Comparison of ENCODE assay signal across 18 cellular contexts in the genomic region with DNA sequence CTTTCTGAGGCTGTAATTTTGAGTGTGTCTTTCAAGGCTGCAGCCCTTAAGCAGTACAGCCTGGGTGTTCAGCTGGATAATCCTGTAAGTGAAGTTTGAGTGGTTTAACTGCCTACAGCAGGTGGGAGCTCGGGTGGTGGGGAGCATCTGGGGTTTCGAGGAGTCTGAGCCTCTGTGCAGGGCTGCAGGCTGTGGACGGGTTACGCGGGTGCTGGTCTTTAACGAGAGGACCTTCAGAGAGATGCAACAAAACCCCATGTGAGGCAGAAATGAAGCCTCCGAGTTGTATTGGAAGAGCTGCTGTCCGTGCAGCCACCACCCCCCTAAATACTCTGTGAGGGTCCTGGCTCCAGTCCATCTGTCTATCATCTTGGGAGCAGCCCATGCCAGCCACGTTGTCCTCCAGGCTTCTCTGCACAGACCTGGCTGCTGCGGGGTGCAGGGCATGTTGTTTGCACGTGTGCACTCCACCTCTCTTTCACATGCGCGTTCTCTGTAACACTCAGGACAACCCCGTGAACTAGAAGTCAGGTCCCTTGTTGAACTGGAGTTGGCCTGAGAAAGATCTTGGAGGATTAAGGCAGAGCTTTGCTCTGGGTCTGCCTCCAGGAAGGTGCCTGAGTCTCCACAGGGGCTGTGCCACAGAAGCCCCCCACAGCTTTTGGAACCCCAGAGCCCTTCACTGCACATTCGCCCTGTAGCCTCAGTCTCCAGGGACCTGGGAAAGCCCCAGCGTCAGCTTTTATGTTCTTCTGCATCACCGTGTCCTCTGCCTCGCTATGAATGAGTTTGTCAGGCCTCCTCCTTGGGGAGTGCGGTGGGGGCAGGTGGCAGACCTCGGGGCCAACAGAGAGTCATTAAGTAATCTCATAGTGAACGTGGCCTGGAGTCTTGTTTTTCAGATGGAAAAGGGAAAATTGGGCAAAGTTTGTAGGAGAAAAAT. TPM values are rescaled to one million over a fixed set of nuclear protein-coding genes. Genes with fewer than 3 reads are reported as not detected.
DNase-seq lines count a peak whose midpoint lies in the region; ATAC-seq and TF ChIP-seq lines count a peak whose summit lies in the region.
"Had no signal": no experiment of that assay in that cellular context is flagged by ENCODE, and none has a peak within 500 bp of the region (broad histone marks: within the 10 kb centered on the region; RNA-seq: fewer than 3 reads in every experiment).

No MANE protein-coding gene starts in this region.

- H2AFZ ChIP-seq in mammary epithelial cell (ENCODE audit: low read depth, low read length) = no peak overlapping the region

- H3K4me2 ChIP-seq in mammary epithelial cell (ENCODE audit: insufficient read depth, low read depth, low read length) = no peak overlapping the region

- no peak overlapping the region for H3K4me3 ChIP-seq in Panc1 (ENCODE audit: low read depth in 2 of 2, low read length in 2 of 2)
- H3K4me3 ChIP-seq in mammary epithelial cell (replicated peaks in 1 of 3; ENCODE audit: insufficient read depth in 1 of 3, low read depth in 2 of 3, low read length in 3 of 3) = no peak overlapping the region
- H3K4me3 ChIP-seq: coronary artery, heart right ventricle had no signal

- no peaks in the 10 kb centered on the region for H3K27me3 ChIP-seq in Panc1 (ENCODE audit: control insufficient read depth, insufficient read depth, low read length)
- H3K27me3 ChIP-seq in mammary epithelial cell (ENCODE audit: insufficient read depth, low read length) = no peaks in the 10 kb centered on the region
- H3K27me3 ChIP-seq: heart right ventricle had no signal

- H4K20me1 ChIP-seq in mammary epithelial cell (ENCODE audit: insufficient read depth, low read length) = no peaks in the 10 kb centered on the region

- H3K9me3 ChIP-seq in Panc1 (ENCODE audit: control insufficient read depth, insufficient read depth, low read depth, low read length) (no peaks in the 10 kb centered on the region), mammary epithelial cell (replicated peaks; ENCODE audit: insufficient read depth, low read length) (no peaks in the 10 kb centered on the region)

- no peaks in the 10 kb centered on the region for H3K27me3 Mint-ChIP-seq in IgD-negative memory B cell
- peaks cover 3% of the 10 kb centered on the region for H3K27me3 Mint-ChIP-seq in neural crest cell (ENCODE audit: low read depth)
- H3K27me3 Mint-ChIP-seq: T-cell had no signal

- ATAC-seq in Panc1 (no peak), GM19452 (IDR thresholded peaks at IDR 0.05; ENCODE audit: unreplicated experiment) (no peak)
- ATAC-seq: esophagus mucosa, heart right ventricle, PC-3, T-cell had no signal

- dilution Hi-C loops in mammary epithelial cell (cut with HindIII; ENCODE audit: low sequenced_read_pairs) = no loop called here

- CTCF ChIA-PET in Panc1 (lab: Charles Lee) = interaction anchor here (0.6 kb wide), 1 partner anchor 100 kb away, joined by 4 read pairs; no protein-coding TSS in a partner anchor
- CTCF ChIA-PET in mammary epithelial cell (lab: Charles Lee; ENCODE audit: low non-redundant PET) = no interaction called here

- DNase-seq in NCI-H1417 (lab: John Stamatoyannopoulos, UW) (peak; percentile 40 to 49 (median 44)), NCI-H1417 treated with DMSO at 0.1 percent for 48 hours (lab: John Stamatoyannopoulos, UW) (no peak), Panc1 (ENCODE audit: low read depth, low spot score) (no peak), neural crest cell (ENCODE audit: low read depth, low spot score) (no peak), mammary epithelial cell (no peak), midbrain (lab: John Stamatoyannopoulos, UW) (no peak)
- DNase-seq: activated CD4-positive, alpha-beta T cell treated with anti-CD3 and anti-CD28 coated beads for 1 hour; amniotic stem cell; NCI-H2029; occipital lobe; PC-3; T-cell had no signal

- peak overlapping the region; percentile 59; the same call in 1 of the 2 replicates for H3K27ac ChIP-seq in Panc1 (ENCODE audit: low read length)
- H3K27ac ChIP-seq in mammary epithelial cell (ENCODE audit: insufficient read depth, low read depth, low read length) = no peak overlapping the region
- H3K27ac ChIP-seq: coronary artery, heart right ventricle had no signal

- no peaks in the 10 kb centered on the region for H3K79me2 ChIP-seq in mammary epithelial cell (ENCODE audit: insufficient read depth, low read length)

- H3K9me3 Mint-ChIP-seq in IgD-negative memory B cell (peaks cover 0 to 4% (median 0%) of the 10 kb centered on the region in 3 donors), neural crest cell (no peaks in the 10 kb centered on the region)

- H3K36me3 Mint-ChIP-seq in IgD-negative memory B cell (peaks cover 6% of the 10 kb centered on the region), neural crest cell (ENCODE audit: low read depth) (peaks cover 9% of the 10 kb centered on the region)

- H3K4me1 Mint-ChIP-seq in IgD-negative memory B cell (peaks cover 33 to 38% (median 34%) of the 10 kb centered on the region in 3 donors), neural crest cell (peaks cover 32% of the 10 kb centered on the region)

- peak overlapping the region in 3 of 4 donors; percentile 50 to 79 (median 66) for H3K4me3 Mint-ChIP-seq in IgD-negative memory B cell
- peak overlapping the region; percentile 47 for H3K4me3 Mint-ChIP-seq in neural crest cell

- 77% methylated on average over 21 of the region's 21 CpGs for WGBS in mammary epithelial cell (ENCODE audit: low coverage, missing lambda C conversion rate)

- H3K4me1 ChIP-seq in Panc1 (ENCODE audit: control insufficient read depth, insufficient read depth, low read length) (peaks cover 26% of the 10 kb centered on the region), mammary epithelial cell (ENCODE audit: insufficient read depth, low read length) (peaks cover 11% of the 10 kb centered on the region)

- POLR2A ChIA-PET in Panc1 (lab: Charles Lee) = no interaction called here

- peak overlapping the region in 2 of 3 donors; percentile 13 to 67 for H3K27ac Mint-ChIP-seq in IgD-negative memory B cell
- H3K27ac Mint-ChIP-seq in neural crest cell (ENCODE audit: unreplicated experiment) = no peak overlapping the region

- TF ChIP-seq CTCF in Panc1 (IDR thresholded peaks at IDR 0.05) = no peak
- no peak for TF ChIP-seq CTCF in neural crest cell (conservative IDR thresholded peaks at IDR 0.05)
- TF ChIP-seq CTCF in mammary epithelial cell (conservative IDR thresholded peaks at IDR 0.05 in 1 of 2, IDR thresholded peaks at IDR 0.05 in 1 of 2; ENCODE audit: extremely low read depth in 1 of 2, insufficient read depth in 1 of 2, low read depth in 1 of 2, low read length in 2 of 2) = no peak

- no peak overlapping the region for H3K9ac ChIP-seq in mammary epithelial cell (ENCODE audit: insufficient read depth, low read length)

- BruUV-seq in Panc1 (replicated peaks; lab: Mats Ljungman, UMichigan) (no TSS peak), mammary epithelial cell (replicated peaks; lab: Mats Ljungman, UMichigan) (no TSS peak)

- intact Hi-C loops in Panc1 (cut with micrococcal nuclease; ENCODE audit: unreplicated experiment) = no loop called here
- intact Hi-C loops in mammary epithelial cell (cut with micrococcal nuclease) = loop anchor here (10.0 kb wide), 1 partner anchor 181 kb away; the partner anchor contains the start of gene ING5

- in situ Hi-C loops in Panc1 (cut with HindIII; ENCODE audit: low pct_unique_long_range_greater_than_20kb, low sequenced_read_pairs) = no loop called here
- in situ Hi-C loops in mammary epithelial cell (cut with MboI; ENCODE audit: low sequenced_read_pairs in 2 of 2) = no loop called here

- no peaks in the 10 kb centered on the region for H3K36me3 ChIP-seq in Panc1 (ENCODE audit: control insufficient read depth, insufficient read depth, low read length)
- H3K36me3 ChIP-seq in mammary epithelial cell (ENCODE audit: insufficient read depth, low read length) = no peaks in the 10 kb centered on the region
- H3K36me3 ChIP-seq: heart right ventricle had no signal

RNA-seq across cellular contexts. Expression of gene RTP5, which starts 16.4 kb away (rescaled TPM):
- polyA plus RNA-seq in IgD-negative memory B cell = not detected
- total RNA-seq in Panc1 (2021; ENCODE audit: unreplicated experiment) = not detected
- polyA plus RNA-seq in Panc1 (2012; ENCODE audit: insufficient read length) = not detected
- total RNA-seq in neural crest cell = not detected in 2 replicates
- not detected for total RNA-seq in mammary epithelial cell
- not detected for polyA plus RNA-seq in mammary epithelial cell
- not detected for polyA minus RNA-seq in mammary epithelial cell
- total RNA-seq: esophagus mucosa, heart right ventricle, PC-3, skeletal muscle tissue had no signal

RNA-seq across cellular contexts. Expression of gene PDCD1, which starts 27.3 kb away (rescaled TPM):
- polyA plus RNA-seq in IgD-negative memory B cell (0.19 TPM), mammary epithelial cell (not detected)
- total RNA-seq in Panc1 (2021; ENCODE audit: unreplicated experiment) (0.15 TPM), neural crest cell (not detected in 2 replicates), mammary epithelial cell (not detected)
- 0.29 TPM for polyA plus RNA-seq in Panc1 (2012; ENCODE audit: insufficient read length)
- polyA minus RNA-seq in mammary epithelial cell = not detected
- total RNA-seq: occipital lobe, PC-3, skeletal muscle tissue had no signal

Comparison
In these comparisons a context has a peak if more than half of its experiments do, and no peak if none do; other contexts are left out.
1. DNase-seq: peak in NCI-H1417 (3 of 3); none in NCI-H1417 treated with DMSO at 0.1 percent for 48 hours (single experiment), Panc1 (single experiment), neural crest cell (single experiment), mammary epithelial cell (single experiment) and midbrain (single experiment).